In the genomic region with DNA sequence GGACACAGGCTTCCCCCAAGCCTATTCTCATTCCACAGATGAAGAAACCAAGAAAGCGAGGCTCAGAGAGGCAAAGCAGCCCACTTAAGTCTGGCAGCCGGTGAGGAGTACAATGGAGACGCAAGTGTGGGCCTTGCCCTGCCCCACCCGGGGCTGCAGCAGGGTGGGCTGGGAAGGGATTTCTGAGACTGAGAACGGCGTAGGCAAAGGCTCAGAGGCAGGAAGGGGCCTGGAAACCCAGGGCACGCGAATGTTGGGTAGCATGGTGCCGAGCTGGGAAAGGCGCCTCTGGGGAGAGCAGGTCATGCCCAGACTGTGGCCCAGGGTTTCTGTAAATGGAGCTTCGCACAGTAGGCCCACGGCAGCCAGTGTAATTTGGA, we compare ENCODE assay signal across 1 cellular context.
TF ChIP-seq lines count a peak whose summit lies in the region.

No MANE protein-coding gene starts in this region.

TF ChIP-seq in H1, 55 proteins besides CTCF, POLR2A, EP300 and RAD21:
- TF ChIP-seq NRF1 (IDR thresholded peaks at IDR 0.05; ENCODE audit: low read depth, low read length) (no peak), SP1 (IDR thresholded peaks at IDR 0.05; ENCODE audit: low read depth, low read length) (no peak), TCF12 (IDR thresholded peaks at IDR 0.05; ENCODE audit: low read depth, low read length) (no peak), CBX8 (IDR thresholded peaks at IDR 0.05; ENCODE audit: borderline replicate concordance, low read depth, low read length) (no peak), KDM1A (IDR thresholded peaks at IDR 0.05; ENCODE audit: borderline replicate concordance, low read length) (no peak), SIRT6 (IDR thresholded peaks at IDR 0.05; ENCODE audit: low read length) (no peak), CBX5 (IDR thresholded peaks at IDR 0.05; ENCODE audit: low read depth, low read length) (no peak), GTF2F1 (IDR thresholded peaks at IDR 0.05; ENCODE audit: borderline replicate concordance, low read depth, low read length) (no peak), JUND (IDR thresholded peaks at IDR 0.05; ENCODE audit: low read length) (no peak), KDM4A (IDR thresholded peaks at IDR 0.05; ENCODE audit: low read depth, low read length, severe bottlenecking) (no peak), TEAD4 (IDR thresholded peaks at IDR 0.05; ENCODE audit: low read depth, low read length) (no peak), KDM5A (IDR thresholded peaks at IDR 0.05; ENCODE audit: low read length) (no peak), RXRA (IDR thresholded peaks at IDR 0.05; ENCODE audit: insufficient read depth, low read depth, low read length) (no peak)
